In genomic region chr1:239814306-239814881, GRCh38 we compare ENCODE assay signal across 9 cellular contexts.
DNase-seq lines count a peak whose midpoint lies in the region; ATAC-seq and TF ChIP-seq lines count a peak whose summit lies in the region.
"Had no signal": no experiment of that assay in that cellular context is flagged by ENCODE, and none has a peak within 500 bp of the region (broad histone marks: within the 10 kb centered on the region; RNA-seq: fewer than 3 reads in every experiment).

No MANE protein-coding gene starts in this region.

- CTCF ChIA-PET in A673 (lab: Charles Lee): no interaction called here

- no peaks in the 10 kb centered on the region for H3K36me3 Mint-ChIP-seq in activated naive CD8-positive, alpha-beta T cell treated with anti-CD3 and anti-CD28 coated beads, Interleukin-2, amount 10 ng/mL, durations not matched to agents 7 days and 5 days

- POLR2A ChIA-PET in A673 (lab: Charles Lee; ENCODE audit: low non-redundant PET): no interaction called here
- POLR2A ChIA-PET in activated naive CD8-positive, alpha-beta T cell treated with anti-CD3 and anti-CD28 coated beads, Interleukin-2, amount 10 ng/mL, durations not matched to agents 7 days and 5 days (lab: Charles Lee): no interaction called here

- no peaks in the 10 kb centered on the region for H3K9me3 ChIP-seq in A673 (ENCODE audit: low read depth, low read length, poor library complexity, severe bottlenecking)

- no peaks in the 10 kb centered on the region for H3K27me3 ChIP-seq in A673 (replicated peaks; ENCODE audit: insufficient read depth, low read depth, low read length, poor library complexity)

- no peak overlapping the region for H3K27ac ChIP-seq in A673 (ENCODE audit: low read depth, low read length, poor library complexity, severe bottlenecking)

- no peaks in the 10 kb centered on the region for H3K36me3 ChIP-seq in A673 (ENCODE audit: insufficient read depth, low read length, poor library complexity, severe bottlenecking)

- no peak overlapping the region for H3K4me3 ChIP-seq in A673 (ENCODE audit: low read depth, low read length, poor library complexity, severe bottlenecking)
- H3K4me3 ChIP-seq: GM12878 had no signal

- BruUV-seq in A673 (replicated peaks; lab: Mats Ljungman, UMichigan): no TSS peak

- TF ChIP-seq POLR2A in GM18505 (IDR thresholded peaks at IDR 0.05; ENCODE audit: borderline replicate concordance, extremely low read depth, insufficient read depth, insufficient read length): no peak

- H3K27ac Mint-ChIP-seq in activated naive CD8-positive, alpha-beta T cell treated with anti-CD3 and anti-CD28 coated beads, Interleukin-2, amount 10 ng/mL, durations not matched to agents 7 days and 5 days: no peak overlapping the region

- TF ChIP-seq CTCF in A673 (conservative IDR thresholded peaks at IDR 0.05; ENCODE audit: low read depth, low read length): no peak

- H3K4me3 Mint-ChIP-seq in activated naive CD8-positive, alpha-beta T cell treated with anti-CD3 and anti-CD28 coated beads, Interleukin-2, amount 10 ng/mL, durations not matched to agents 7 days and 5 days: no peak overlapping the region

- DNase-seq in A673 (ENCODE audit: low spot score) (peak; percentile 17), HK-2 (ENCODE audit: unreplicated experiment) (peak; percentile 49), islet precursor cell (peak; percentile 94), sciatic nerve (ENCODE audit: low spot score) (no peak)
- DNase-seq in activated naive CD8-positive, alpha-beta T cell treated with anti-CD3 and anti-CD28 coated beads, Interleukin-2, amount 10 ng/mL, durations not matched to agents 7 days and 5 days: no peak

- no peaks in the 10 kb centered on the region for H3K9me3 Mint-ChIP-seq in activated naive CD8-positive, alpha-beta T cell treated with anti-CD3 and anti-CD28 coated beads, Interleukin-2, amount 10 ng/mL, durations not matched to agents 7 days and 5 days

- intact Hi-C loops in A673 (cut with micrococcal nuclease; ENCODE audit: unreplicated experiment): no loop called here
- intact Hi-C loops in sciatic nerve (cut with DNase I): no loop called here

- H3K27me3 Mint-ChIP-seq in activated naive CD8-positive, alpha-beta T cell treated with anti-CD3 and anti-CD28 coated beads, Interleukin-2, amount 10 ng/mL, durations not matched to agents 7 days and 5 days: no peaks in the 10 kb centered on the region

- ATAC-seq in activated naive CD8-positive, alpha-beta T cell treated with anti-CD3 and anti-CD28 coated beads, Interleukin-2, amount 10 ng/mL, durations not matched to agents 7 days and 5 days (ENCODE audit: low read depth): peak; percentile 45
- no peak for ATAC-seq in GM18870 (IDR thresholded peaks at IDR 0.05; ENCODE audit: unreplicated experiment)
- no peak for ATAC-seq in HG02623 (IDR thresholded peaks at IDR 0.05; ENCODE audit: unreplicated experiment)
- ATAC-seq in GM18505 (IDR thresholded peaks at IDR 0.05; ENCODE audit: unreplicated experiment): no peak
- ATAC-seq in sciatic nerve: no peak
- ATAC-seq: GM12878 had no signal

- peaks cover 9% of the 10 kb centered on the region for H3K4me1 Mint-ChIP-seq in activated naive CD8-positive, alpha-beta T cell treated with anti-CD3 and anti-CD28 coated beads, Interleukin-2, amount 10 ng/mL, durations not matched to agents 7 days and 5 days

- H3K4me1 ChIP-seq in A673 (ENCODE audit: insufficient read depth, low read length, poor library complexity, severe bottlenecking): no peaks in the 10 kb centered on the region

Comparison
In these comparisons a context has a peak if more than half of its experiments do, and no peak if none do; other contexts are left out.
1. DNase-seq: peak in A673 (single experiment), HK-2 (single experiment) and islet precursor cell (single experiment); none in activated naive CD8-positive, alpha-beta T cell treated with anti-CD3 and anti-CD28 coated beads, Interleukin-2, amount 10 ng/mL, durations not matched to agents 7 days and 5 days (single experiment) and sciatic nerve (single experiment).